Comparison of ENCODE assay signal across 8 cellular contexts in genomic region chr7:129434846-129435318, GRCh38. TPM values are rescaled to one million over a fixed set of nuclear protein-coding genes. Genes with fewer than 3 reads are reported as not detected.
A peak's percentile ranks its signal among the peaks of the same experiment; 100 is the strongest.
DNase-seq lines count a peak whose midpoint lies in the region; ATAC-seq and TF ChIP-seq lines count a peak whose summit lies in the region.

No MANE protein-coding gene starts in this region.

- H3K36me3 ChIP-seq in A673 (ENCODE audit: insufficient read depth, low read length, poor library complexity, severe bottlenecking) (no peaks in the 10 kb centered on the region), endocrine pancreas (ENCODE audit: control insufficient read depth, insufficient read depth, low read length) (no peaks in the 10 kb centered on the region), muscle layer of duodenum (ENCODE audit: control insufficient read depth in 1 of 2, insufficient read depth in 2 of 2, low read length in 2 of 2) (no peaks in the 10 kb centered on the region)

- H3K4me3 ChIP-seq in A673 (ENCODE audit: low read depth, low read length, poor library complexity, severe bottlenecking): peak overlapping the region; percentile 80
- H3K4me3 ChIP-seq in endocrine pancreas (ENCODE audit: control insufficient read depth, insufficient read depth, low read length): peak overlapping the region; percentile 32
- H3K4me3 ChIP-seq in muscle layer of duodenum (ENCODE audit: low read depth in 1 of 2, low read length in 2 of 2): peak overlapping the region; percentile 86

- peak overlapping the region; percentile 77 for H3K27ac ChIP-seq in A673 (ENCODE audit: low read depth, low read length, poor library complexity, severe bottlenecking)
- H3K27ac ChIP-seq in muscle layer of duodenum (ENCODE audit: low read length): no peak overlapping the region

- intact Hi-C loops in A673 (cut with micrococcal nuclease; ENCODE audit: unreplicated experiment): no loop called here

- CTCF ChIA-PET in A673 (lab: Charles Lee): interaction anchor here (0.6 to 1.9 kb wide), 3 partner anchors 58 to 135 kb away, joined by 3 to 13 read pairs (median 11); no protein-coding TSS in a partner anchor

- H3K9ac ChIP-seq in endocrine pancreas (ENCODE audit: control insufficient read depth, insufficient read depth, low read length): peak overlapping the region; percentile 62

- ATAC-seq in GM19395 (IDR thresholded peaks at IDR 0.05; ENCODE audit: unreplicated experiment) (peak; percentile 4), HG02571 (IDR thresholded peaks at IDR 0.05; ENCODE audit: unreplicated experiment) (no peak)

- peaks cover 16% of the 10 kb centered on the region for H3K4me1 ChIP-seq in A673 (ENCODE audit: insufficient read depth, low read length, poor library complexity, severe bottlenecking)
- no peaks in the 10 kb centered on the region for H3K4me1 ChIP-seq in endocrine pancreas (ENCODE audit: control insufficient read depth, insufficient read depth, low read length)
- peaks cover 6 to 13% of the 10 kb centered on the region in 2 donors for H3K4me1 ChIP-seq in muscle layer of duodenum (ENCODE audit: control insufficient read depth in 1 of 2, insufficient read depth in 2 of 2, low read length in 2 of 2)

- no peak for TF ChIP-seq CTCF in A673 (conservative IDR thresholded peaks at IDR 0.05; ENCODE audit: low read depth, low read length)

- DNase-seq in A673 (ENCODE audit: low spot score): no peak
- peak; percentile 21 for DNase-seq in SK-N-DZ (ENCODE audit: low spot score)
- DNase-seq in H4 (ENCODE audit: low spot score): no peak
- no peak for DNase-seq in NCI-H1694 (lab: John Stamatoyannopoulos, UW)

- H3K9me3 ChIP-seq in A673 (ENCODE audit: low read depth, low read length, poor library complexity, severe bottlenecking) (no peaks in the 10 kb centered on the region), endocrine pancreas (ENCODE audit: control insufficient read depth, low read length) (no peaks in the 10 kb centered on the region), muscle layer of duodenum (ENCODE audit: control insufficient read depth in 1 of 2, low read length in 2 of 2) (no peaks in the 10 kb centered on the region)

- no TSS peak for BruUV-seq in A673 (replicated peaks; lab: Mats Ljungman, UMichigan)

- H3K27me3 ChIP-seq in A673 (replicated peaks; ENCODE audit: insufficient read depth, low read depth, low read length, poor library complexity): no peaks in the 10 kb centered on the region
- H3K27me3 ChIP-seq in endocrine pancreas (ENCODE audit: control insufficient read depth, insufficient read depth, low read length): no peaks in the 10 kb centered on the region
- peaks cover 11% of the 10 kb centered on the region for H3K27me3 ChIP-seq in muscle layer of duodenum (ENCODE audit: low read depth, low read length)

- POLR2A ChIA-PET in A673 (lab: Charles Lee; ENCODE audit: low non-redundant PET): no interaction called here

RNA-seq across cellular contexts. Expression of gene STRIP2, which starts 0.7 kb away (rescaled TPM):
- total RNA-seq in A673 (2021): 9.1 and 10.7 TPM in 2 replicates
- polyA plus RNA-seq in SK-N-DZ (2014; cell fraction: cytosol; rRNA removed): 9.4 TPM in 2 replicates
- polyA plus RNA-seq in SK-N-DZ (2014; cell fraction: nucleus; rRNA removed): 28.5 and 45.2 TPM in 2 replicates
- 2.2 and 3.7 TPM in 2 replicates for total RNA-seq in H4 (2014; rRNA removed; shearing (Covaris generic))

Comparison
In these comparisons a context has a peak if more than half of its experiments do, and no peak if none do; other contexts are left out.
1. H3K4me3 ChIP-seq: peak in every context shown above with its lines; median percentile 86 in muscle layer of duodenum; 80 in A673; 32 in endocrine pancreas.